25 cellular contexts compared by ENCODE assay signal in genomic region chr6:33984466-33985332, GRCh38.
DNase-seq lines count a peak whose midpoint lies in the region; ATAC-seq and TF ChIP-seq lines count a peak whose summit lies in the region.
"Had no signal": no experiment of that assay in that cellular context is flagged by ENCODE, and none has a peak within 500 bp of the region (broad histone marks: within the 10 kb centered on the region; RNA-seq: fewer than 3 reads in every experiment).

No MANE protein-coding gene starts in this region.

- no peak for TF ChIP-seq CTCF in type B pancreatic cell (conservative IDR thresholded peaks at IDR 0.05)

- H3K4me3 Mint-ChIP-seq in central memory CD8-positive, alpha-beta T cell: no peak overlapping the region
- H3K4me3 Mint-ChIP-seq in type B pancreatic cell: no peak overlapping the region
- H3K4me3 Mint-ChIP-seq: CD8-positive, alpha-beta memory T cell; stimulated activated naive CD8-positive, alpha-beta T cell treated with anti-CD3 and anti-CD28 coated beads, Interleukin-15, amount 100 ng/mL, for 72 hours had no signal

- peaks cover 19% of the 10 kb centered on the region for H3K27me3 Mint-ChIP-seq in central memory CD8-positive, alpha-beta T cell
- H3K27me3 Mint-ChIP-seq in type B pancreatic cell: no peaks in the 10 kb centered on the region
- H3K27me3 Mint-ChIP-seq: stimulated activated naive CD8-positive, alpha-beta T cell treated with anti-CD3 and anti-CD28 coated beads, Interleukin-15, amount 100 ng/mL, for 72 hours had no signal

- peak overlapping the region; percentile 19 for H3K27ac Mint-ChIP-seq in central memory CD8-positive, alpha-beta T cell (ENCODE audit: low read depth)
- no peak overlapping the region for H3K27ac Mint-ChIP-seq in type B pancreatic cell
- H3K27ac Mint-ChIP-seq: CD8-positive, alpha-beta memory T cell had no signal

- H3K9me3 Mint-ChIP-seq in central memory CD8-positive, alpha-beta T cell: no peaks in the 10 kb centered on the region
- H3K9me3 Mint-ChIP-seq in type B pancreatic cell: peaks cover 3% of the 10 kb centered on the region
- H3K9me3 Mint-ChIP-seq: CD8-positive, alpha-beta memory T cell; stimulated activated naive CD8-positive, alpha-beta T cell treated with anti-CD3 and anti-CD28 coated beads, Interleukin-15, amount 100 ng/mL, for 72 hours had no signal

- no peaks in the 10 kb centered on the region for H3K36me3 Mint-ChIP-seq in central memory CD8-positive, alpha-beta T cell (ENCODE audit: insufficient read depth)
- no peaks in the 10 kb centered on the region for H3K36me3 Mint-ChIP-seq in type B pancreatic cell
- H3K36me3 Mint-ChIP-seq: brain; CD8-positive, alpha-beta memory T cell had no signal

- peak; percentile 50 for DNase-seq in activated effector memory CD4-positive, alpha-beta T cell treated with anti-CD3 and anti-CD28 coated beads, Interleukin-2, amount 50 U/mL, for 16 hours
- no peak for DNase-seq in activated effector memory CD4-positive, alpha-beta T cell treated with Interleukin-2 at 50 U/mL for 16 hours
- no peak for DNase-seq in central memory CD8-positive, alpha-beta T cell (ENCODE audit: low spot score in 2 of 2)
- DNase-seq in mesenteric fat pad (ENCODE audit: low spot score): peak; percentile 73
- peak; percentile 50 for DNase-seq in type B pancreatic cell (ENCODE audit: extremely low spot score, unreplicated experiment)
- no peak for DNase-seq in activated naive CD4-positive, alpha-beta T cell treated with Interleukin-2 at 50 U/mL for 16 hours
- no peak for DNase-seq in stimulated activated naive CD4-positive, alpha-beta T cell treated with Interleukin-2 at 50 U/mL for 16 hours (lab: John Stamatoyannopoulos, UW)
- no peak for DNase-seq in HT-29 (ENCODE audit: low spot score)
- DNase-seq: activated CD4-positive, alpha-beta T cell treated with anti-CD3 and anti-CD28 coated beads for 1 hour; activated T-cell treated with anti-CD3 and anti-CD28 coated beads, Interleukin-2, amount 50 U/mL, for 1 hour; adrenal gland; AML-193; DMS153; effector memory CD4-positive, alpha-beta T cell; erythroblast; GOT3; KG1; MM.1S; NCI-H1417 treated with DMSO at 0.1 percent for 48 hours; NCI-H345; T-helper 1 cell had no signal

- no peak for ATAC-seq in central memory CD8-positive, alpha-beta T cell (replicated peaks; ENCODE audit: extremely low read depth, poor library complexity, severe bottlenecking)
- ATAC-seq: A549; stimulated activated naive CD8-positive, alpha-beta T cell treated with anti-CD3 and anti-CD28 coated beads, Interleukin-15, amount 100 ng/mL, for 72 hours had no signal

- H3K4me1 Mint-ChIP-seq in central memory CD8-positive, alpha-beta T cell: peaks cover 5% of the 10 kb centered on the region
- H3K4me1 Mint-ChIP-seq in type B pancreatic cell (ENCODE audit: unreplicated experiment): peaks cover 14% of the 10 kb centered on the region

Comparison
In these comparisons a context has a peak if more than half of its experiments do, and no peak if none do; other contexts are left out.
1. DNase-seq: peak in activated effector memory CD4-positive, alpha-beta T cell treated with anti-CD3 and anti-CD28 coated beads, Interleukin-2, amount 50 U/mL, for 16 hours (single experiment), mesenteric fat pad (single experiment) and type B pancreatic cell (single experiment); none in activated effector memory CD4-positive, alpha-beta T cell treated with Interleukin-2 at 50 U/mL for 16 hours (single experiment), central memory CD8-positive, alpha-beta T cell (0 of 2), activated naive CD4-positive, alpha-beta T cell treated with Interleukin-2 at 50 U/mL for 16 hours (single experiment), stimulated activated naive CD4-positive, alpha-beta T cell treated with Interleukin-2 at 50 U/mL for 16 hours (single experiment) and HT-29 (single experiment).